ENCODE assay signal across 8 cellular contexts in the genomic region with DNA sequence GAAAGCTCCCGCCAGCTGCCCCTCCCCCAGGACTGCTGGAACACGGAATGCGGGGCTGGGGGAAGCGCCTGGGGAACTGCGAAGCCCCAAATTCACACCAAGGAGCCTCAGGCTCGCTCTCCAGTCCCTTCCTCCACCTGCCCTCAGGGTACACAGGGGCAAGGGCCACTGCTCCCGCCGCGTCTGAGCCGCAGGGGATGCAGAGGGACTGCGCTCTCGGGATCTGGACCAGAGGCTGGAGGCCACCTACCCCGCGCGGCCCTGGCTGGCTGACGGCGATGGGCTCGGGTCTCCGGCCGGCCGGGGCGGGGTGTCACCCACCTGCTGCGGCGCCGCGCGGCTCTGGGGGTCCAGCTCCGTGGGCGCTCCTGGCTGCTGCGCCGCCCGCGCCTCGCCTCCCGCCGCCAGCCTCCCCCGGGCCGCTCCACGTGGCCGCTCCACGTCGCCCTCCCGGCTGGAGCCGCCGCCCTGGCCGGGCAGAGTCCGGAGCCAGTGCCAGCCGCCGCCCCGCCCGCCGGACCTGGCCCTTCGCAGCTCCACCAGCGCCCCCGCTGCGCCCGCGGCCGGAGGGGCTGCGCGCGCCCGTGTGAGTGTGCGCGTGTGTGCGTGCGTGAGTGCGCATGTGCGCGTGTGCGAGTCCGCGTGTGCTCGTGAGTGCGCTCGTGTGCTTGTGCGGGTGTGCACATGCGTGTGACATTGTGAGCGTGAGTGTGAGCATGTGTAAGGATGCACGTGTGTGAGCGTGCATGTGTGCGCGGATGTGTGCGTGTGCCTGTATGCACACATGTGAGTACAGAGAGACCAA. TPM values are rescaled to one million over a fixed set of nuclear protein-coding genes. Genes with fewer than 3 reads are reported as not detected.
DNase-seq lines count a peak whose midpoint lies in the region; ATAC-seq and TF ChIP-seq lines count a peak whose summit lies in the region.

A gene with protein sequence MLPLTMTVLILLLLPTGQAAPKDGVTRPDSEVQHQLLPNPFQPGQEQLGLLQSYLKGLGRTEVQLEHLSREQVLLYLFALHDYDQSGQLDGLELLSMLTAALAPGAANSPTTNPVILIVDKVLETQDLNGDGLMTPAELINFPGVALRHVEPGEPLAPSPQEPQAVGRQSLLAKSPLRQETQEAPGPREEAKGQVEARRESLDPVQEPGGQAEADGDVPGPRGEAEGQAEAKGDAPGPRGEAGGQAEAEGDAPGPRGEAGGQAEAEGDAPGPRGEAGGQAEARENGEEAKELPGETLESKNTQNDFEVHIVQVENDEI (minus strand): TSS at position 604 of the 805 bp plus-strand sequence. CDS start 14,762 bp downstream, outside the sequence.

- TF ChIP-seq CTCF in CD14-positive monocyte (IDR thresholded peaks at IDR 0.05), result no peak

- peaks cover 25 to 30% (median 27%) of the 10 kb centered on the region in 3 donors for H3K27me3 Mint-ChIP-seq in CD14-positive monocyte (ENCODE audit: low read depth in 3 of 3)
- peaks cover 40% of the 10 kb centered on the region for H3K27me3 Mint-ChIP-seq in activated naive CD8-positive, alpha-beta T cell treated with anti-CD3 and anti-CD28 coated beads, Interleukin-2, amount 50 U/mL, for 24 hours

- peaks cover 3 to 4% of the 10 kb centered on the region in 2 donors for H3K36me3 Mint-ChIP-seq in CD14-positive monocyte
- no peaks in the 10 kb centered on the region for H3K36me3 Mint-ChIP-seq in activated naive CD8-positive, alpha-beta T cell treated with anti-CD3 and anti-CD28 coated beads, Interleukin-2, amount 50 U/mL, for 24 hours (ENCODE audit: low read depth)

- ATAC-seq in activated naive CD8-positive, alpha-beta T cell treated with anti-CD3 and anti-CD28 coated beads, Interleukin-2, amount 50 U/mL, for 24 hours, result no peak
- no peak for ATAC-seq in HG02870 (IDR thresholded peaks at IDR 0.05; ENCODE audit: unreplicated experiment)

- H3K27ac Mint-ChIP-seq in CD14-positive monocyte, result peak within 1 kb of the TSS in 3 of 7 donors; percentile 26 to 73 (median 51)
- H3K27ac Mint-ChIP-seq in activated naive CD8-positive, alpha-beta T cell treated with anti-CD3 and anti-CD28 coated beads, Interleukin-2, amount 50 U/mL, for 24 hours, result peak within 1 kb of the TSS; percentile 71

- H3K9me3 ChIP-seq in HUES48 (ENCODE audit: control insufficient read depth, insufficient read depth, low read length), result no peaks in the 10 kb centered on the region

- H3K27ac ChIP-seq in HUES48 (ENCODE audit: low read depth, low read length), result no peak within 1 kb of the TSS

- peak within 1 kb of the TSS; percentile 69 for H3K4me3 ChIP-seq in HUES48 (ENCODE audit: low read depth, low read length)

- intact Hi-C loops in CD14-positive monocyte (cut with micrococcal nuclease), result no loop called here

- DNase-seq in CD14-positive monocyte (ENCODE audit: low spot score) (no peak), iPS-NIHi11 (ENCODE audit: low spot score) (peak; percentile 76), glomerular visceral epithelial cell (ENCODE audit: extremely low spot score) (no peak)
- DNase-seq in activated naive CD8-positive, alpha-beta T cell treated with anti-CD3 and anti-CD28 coated beads, Interleukin-2, amount 50 U/mL, for 24 hours, result peak; percentile 20
- peak; percentile 23 for DNase-seq in stimulated activated CD4-positive, alpha-beta T cell treated with anti-CD3 and anti-CD28 coated beads, Interleukin-2, amount 100 ng/mL, for 4 hours (ENCODE audit: low read depth)
- DNase-seq in activated effector memory CD4-positive, alpha-beta T cell treated with anti-CD3 and anti-CD28 coated beads, Interleukin-2, amount 50 U/mL, for 16 hours, result no peak

- H3K9me3 Mint-ChIP-seq in CD14-positive monocyte, result peaks cover 0 to 7% (median 5%) of the 10 kb centered on the region in 7 donors
- H3K9me3 Mint-ChIP-seq in activated naive CD8-positive, alpha-beta T cell treated with anti-CD3 and anti-CD28 coated beads, Interleukin-2, amount 50 U/mL, for 24 hours, result no peaks in the 10 kb centered on the region

- H3K4me1 Mint-ChIP-seq in CD14-positive monocyte, result peaks cover 32% of the 10 kb centered on the region
- H3K4me1 Mint-ChIP-seq in activated naive CD8-positive, alpha-beta T cell treated with anti-CD3 and anti-CD28 coated beads, Interleukin-2, amount 50 U/mL, for 24 hours, result peaks cover 18% of the 10 kb centered on the region

- H3K9ac ChIP-seq in HUES48 (ENCODE audit: low read depth, low read length), result peak within 1 kb of the TSS; percentile 18; the same call in 1 of the 2 replicates

- H3K4me1 ChIP-seq in HUES48 (ENCODE audit: control insufficient read depth, insufficient read depth, low read length), result peaks cover 7% of the 10 kb centered on the region; the same call in 1 of the 2 replicates

- peak within 1 kb of the TSS; percentile 73 to 93 for H3K4me3 Mint-ChIP-seq in CD14-positive monocyte
- peak within 1 kb of the TSS; percentile 72 for H3K4me3 Mint-ChIP-seq in activated naive CD8-positive, alpha-beta T cell treated with anti-CD3 and anti-CD28 coated beads, Interleukin-2, amount 50 U/mL, for 24 hours

- peaks cover 68% of the 10 kb centered on the region for H3K27me3 ChIP-seq in HUES48 (ENCODE audit: control insufficient read depth, insufficient read depth, low read length)

- no peaks in the 10 kb centered on the region for H3K36me3 ChIP-seq in HUES48 (ENCODE audit: control insufficient read depth, insufficient read depth, low read length)

RNA-seq across cellular contexts. Expression of the gene that starts here (rescaled TPM):
- not detected for polyA plus RNA-seq in CD14-positive monocyte

Comparison
In these comparisons a context has a peak if more than half of its experiments do, and no peak if none do; other contexts are left out.
1. DNase-seq: peak in activated naive CD8-positive, alpha-beta T cell treated with anti-CD3 and anti-CD28 coated beads, Interleukin-2, amount 50 U/mL, for 24 hours (single experiment), iPS-NIHi11 (single experiment) and stimulated activated CD4-positive, alpha-beta T cell treated with anti-CD3 and anti-CD28 coated beads, Interleukin-2, amount 100 ng/mL, for 4 hours (single experiment); none in CD14-positive monocyte (single experiment), activated effector memory CD4-positive, alpha-beta T cell treated with anti-CD3 and anti-CD28 coated beads, Interleukin-2, amount 50 U/mL, for 16 hours (single experiment) and glomerular visceral epithelial cell (single experiment).